Comparison of ENCODE assay signal across 10 cellular contexts in genomic region chr19:42122691-42123607, GRCh38. TPM values are rescaled to one million over a fixed set of nuclear protein-coding genes. Genes with fewer than 3 reads are reported as not detected.
DNase-seq lines count a peak whose midpoint lies in the region; ATAC-seq, FAIRE-seq and TF ChIP-seq lines count a peak whose summit lies in the region.
"Had no signal": no experiment of that assay in that cellular context is flagged by ENCODE, and none has a peak within 500 bp of the region (broad histone marks: within the 10 kb centered on the region; RNA-seq: fewer than 3 reads in every experiment).

No MANE protein-coding gene starts in this region.

- no peak for ATAC-seq in GM18505 (IDR thresholded peaks at IDR 0.05; ENCODE audit: unreplicated experiment)

- peak overlapping the region; percentile 48 for H3K9ac ChIP-seq in astrocyte (ENCODE audit: low read length)

- no peak for TF ChIP-seq EP300 in ovary (IDR thresholded peaks at IDR 0.05)
- no peak for TF ChIP-seq EP300 in suprapubic skin (IDR thresholded peaks at IDR 0.05)

- intact Hi-C loops in ovary (cut with DNase I): no loop called here

- H3K27ac ChIP-seq in astrocyte (ENCODE audit: low read depth, low read length): no peak overlapping the region
- H3K27ac ChIP-seq in ovary: no peak overlapping the region
- H3K27ac ChIP-seq in suprapubic skin: no peak overlapping the region

- H3K9me3 ChIP-seq in astrocyte (ENCODE audit: insufficient read depth, low read depth, low read length) (no peaks in the 10 kb centered on the region), ovary (no peaks in the 10 kb centered on the region), suprapubic skin (no peaks in the 10 kb centered on the region)

- H3K4me3 ChIP-seq in astrocyte (ENCODE audit: insufficient read depth, low read depth, low read length): no peak overlapping the region
- H3K4me3 ChIP-seq in ovary: no peak overlapping the region
- no peak overlapping the region for H3K4me3 ChIP-seq in suprapubic skin

- DNase-seq in T-helper 2 cell treated with Interferon-gamma antibody and Interleukin-4, amounts not matched to agents 5 μg/mL and 100 μg/mL, for 36 hours (ENCODE audit: low spot score): peak; percentile 87
- no peak for DNase-seq in astrocyte (ENCODE audit: low read depth)
- DNase-seq in stimulated activated CD4-positive, alpha-beta T cell treated with anti-CD3 and anti-CD28 coated beads, TNF-alpha, amount 100 ng/mL, for 48 hours (ENCODE audit: low read depth in 3 of 3): peak; percentile 65 to 73 (median 73)
- no peak for DNase-seq in kidney glomerular epithelial cell (lab: John Stamatoyannopoulos, UW)
- DNase-seq in CD1c-positive myeloid dendritic cell (ENCODE audit: extremely low spot score): no peak
- no peak for DNase-seq in ovary
- no peak for DNase-seq in suprapubic skin (ENCODE audit: low spot score in 2 of 2)
- DNase-seq: NCI-H69 had no signal

- TF ChIP-seq POLR2A in GM18505 (IDR thresholded peaks at IDR 0.05; ENCODE audit: borderline replicate concordance, extremely low read depth, insufficient read depth, insufficient read length) (peak; percentile 55), ovary (IDR thresholded peaks at IDR 0.05) (no peak), suprapubic skin (IDR thresholded peaks at IDR 0.05) (no peak)

- peak overlapping the region; percentile 49 for H2AFZ ChIP-seq in astrocyte (ENCODE audit: low read depth, low read length)

- no peaks in the 10 kb centered on the region for H3K79me2 ChIP-seq in astrocyte (ENCODE audit: insufficient read depth, low read length)

- no peaks in the 10 kb centered on the region for H3K9me3 Mint-ChIP-seq in T-helper 2 cell treated with Interferon-gamma antibody and Interleukin-4, amounts not matched to agents 5 μg/mL and 100 μg/mL, for 36 hours
- peaks cover 5% of the 10 kb centered on the region for H3K9me3 Mint-ChIP-seq in astrocyte (ENCODE audit: unreplicated experiment)

- peak overlapping the region; percentile 95 for H3K27ac Mint-ChIP-seq in T-helper 2 cell treated with Interferon-gamma antibody and Interleukin-4, amounts not matched to agents 5 μg/mL and 100 μg/mL, for 36 hours
- H3K27ac Mint-ChIP-seq in astrocyte (ENCODE audit: unreplicated experiment): peak overlapping the region; percentile 21

- peaks cover 40% of the 10 kb centered on the region for H3K4me1 Mint-ChIP-seq in T-helper 2 cell treated with Interferon-gamma antibody and Interleukin-4, amounts not matched to agents 5 μg/mL and 100 μg/mL, for 36 hours (ENCODE audit: low read depth)
- peaks cover 23% of the 10 kb centered on the region for H3K4me1 Mint-ChIP-seq in astrocyte (ENCODE audit: low read depth, unreplicated experiment)

- H3K4me1 ChIP-seq in astrocyte (ENCODE audit: insufficient read depth, low read length): peaks cover 27% of the 10 kb centered on the region
- no peaks in the 10 kb centered on the region for H3K4me1 ChIP-seq in ovary (ENCODE audit: insufficient read depth)
- H3K4me1 ChIP-seq in suprapubic skin: peaks cover 16% of the 10 kb centered on the region

- TF ChIP-seq CTCF in astrocyte (IDR thresholded peaks at IDR 0.05; ENCODE audit: insufficient read depth, low read depth, low read length): no peak
- TF ChIP-seq CTCF in ovary (IDR thresholded peaks at IDR 0.05): no peak
- no peak for TF ChIP-seq CTCF in suprapubic skin (IDR thresholded peaks at IDR 0.05)

- peaks cover 20% of the 10 kb centered on the region for H3K36me3 Mint-ChIP-seq in T-helper 2 cell treated with Interferon-gamma antibody and Interleukin-4, amounts not matched to agents 5 μg/mL and 100 μg/mL, for 36 hours (ENCODE audit: low read depth)
- peaks cover 8% of the 10 kb centered on the region for H3K36me3 Mint-ChIP-seq in astrocyte (ENCODE audit: low read depth, unreplicated experiment)

- peak overlapping the region; percentile 79 for H3K4me2 ChIP-seq in astrocyte (ENCODE audit: low read length)

- no peak for FAIRE-seq in astrocyte (lab: Jason Lieb, UNC)
- FAIRE-seq: endometrium had no signal

- WGBS in ovary, 3 donors: 79 to 84% (median 83%) methylated on average over 17 of the region's 17 CpGs
- 78% methylated on average over 17 of the region's 17 CpGs for WGBS in suprapubic skin

- H3K27me3 ChIP-seq in astrocyte (ENCODE audit: insufficient read depth, low read length) (no peaks in the 10 kb centered on the region), ovary (no peaks in the 10 kb centered on the region), suprapubic skin (peaks cover 3% of the 10 kb centered on the region)

- H3K27me3 Mint-ChIP-seq in T-helper 2 cell treated with Interferon-gamma antibody and Interleukin-4, amounts not matched to agents 5 μg/mL and 100 μg/mL, for 36 hours (ENCODE audit: low read depth): no peaks in the 10 kb centered on the region
- H3K27me3 Mint-ChIP-seq in astrocyte (ENCODE audit: low read depth, unreplicated experiment): no peaks in the 10 kb centered on the region

- H3K4me3 Mint-ChIP-seq in T-helper 2 cell treated with Interferon-gamma antibody and Interleukin-4, amounts not matched to agents 5 μg/mL and 100 μg/mL, for 36 hours: peak overlapping the region; percentile 83
- H3K4me3 Mint-ChIP-seq in astrocyte (ENCODE audit: unreplicated experiment): peak overlapping the region; percentile 57

- no peaks in the 10 kb centered on the region for H3K36me3 ChIP-seq in astrocyte (ENCODE audit: insufficient read depth, low read length)
- H3K36me3 ChIP-seq in ovary: no peaks in the 10 kb centered on the region
- H3K36me3 ChIP-seq in suprapubic skin: no peaks in the 10 kb centered on the region

- no peaks in the 10 kb centered on the region for H4K20me1 ChIP-seq in astrocyte (ENCODE audit: insufficient read depth, low read length)

RNA-seq across cellular contexts. Expression of gene POU2F2, which starts 9.3 kb away (rescaled TPM):
- total RNA-seq in astrocyte (7.7 and 8.3 TPM in 2 replicates), ovary (1 to 10 TPM in 4 of 7 donors, under 1 TPM in 2, not detected in 1; 0.72 to 4.3 (median 1.4) TPM), suprapubic skin (100 to 1,000 TPM in 1 of 4 donors, under 1 TPM in 3; 0.55 to 244 (median 0.71) TPM)
- 1 to 10 TPM in 1 of 2 donors, under 1 TPM in 1; 0.52 to 1.2 TPM for polyA plus RNA-seq in ovary

RNA-seq across cellular contexts. Expression of gene ZNF574, which starts 47.0 kb away (rescaled TPM):
- 20.0 and 20.2 TPM in 2 replicates for total RNA-seq in astrocyte
- 10 to 100 TPM; 10.3 to 24.6 (median 18.2) TPM for total RNA-seq in ovary
- polyA plus RNA-seq in ovary: 10 to 100 TPM in 1 of 2 donors, 1 to 10 TPM in 1; 2.4 to 14.9 TPM
- total RNA-seq in suprapubic skin: 10 to 100 TPM; 31.1 to 42.9 (median 33.5) TPM

RNA-seq across cellular contexts. Expression of gene GRIK5, which starts 52.9 kb away (rescaled TPM):
- total RNA-seq in astrocyte: 9.2 and 12.1 TPM in 2 replicates
- total RNA-seq in ovary: 10 to 100 TPM in 2 of 7 donors, 1 to 10 TPM in 5; 1.7 to 16.3 (median 3.7) TPM
- polyA plus RNA-seq in ovary: 1 to 10 TPM; 2.9 to 5.3 TPM
- total RNA-seq in suprapubic skin: 1 to 10 TPM in 3 of 4 donors, under 1 TPM in 1; 0.68 to 2.3 (median 1.1) TPM

Comparison
In these comparisons a context has a peak if more than half of its experiments do, and no peak if none do; other contexts are left out.
1. DNase-seq: peak in T-helper 2 cell treated with Interferon-gamma antibody and Interleukin-4, amounts not matched to agents 5 μg/mL and 100 μg/mL, for 36 hours (single experiment) and stimulated activated CD4-positive, alpha-beta T cell treated with anti-CD3 and anti-CD28 coated beads, TNF-alpha, amount 100 ng/mL, for 48 hours (3 of 3); none in astrocyte (single experiment), kidney glomerular epithelial cell (single experiment), CD1c-positive myeloid dendritic cell (single experiment), ovary (0 of 5) and suprapubic skin (0 of 2).